ENCODE assay signal across 1 cellular context in the genomic region with DNA sequence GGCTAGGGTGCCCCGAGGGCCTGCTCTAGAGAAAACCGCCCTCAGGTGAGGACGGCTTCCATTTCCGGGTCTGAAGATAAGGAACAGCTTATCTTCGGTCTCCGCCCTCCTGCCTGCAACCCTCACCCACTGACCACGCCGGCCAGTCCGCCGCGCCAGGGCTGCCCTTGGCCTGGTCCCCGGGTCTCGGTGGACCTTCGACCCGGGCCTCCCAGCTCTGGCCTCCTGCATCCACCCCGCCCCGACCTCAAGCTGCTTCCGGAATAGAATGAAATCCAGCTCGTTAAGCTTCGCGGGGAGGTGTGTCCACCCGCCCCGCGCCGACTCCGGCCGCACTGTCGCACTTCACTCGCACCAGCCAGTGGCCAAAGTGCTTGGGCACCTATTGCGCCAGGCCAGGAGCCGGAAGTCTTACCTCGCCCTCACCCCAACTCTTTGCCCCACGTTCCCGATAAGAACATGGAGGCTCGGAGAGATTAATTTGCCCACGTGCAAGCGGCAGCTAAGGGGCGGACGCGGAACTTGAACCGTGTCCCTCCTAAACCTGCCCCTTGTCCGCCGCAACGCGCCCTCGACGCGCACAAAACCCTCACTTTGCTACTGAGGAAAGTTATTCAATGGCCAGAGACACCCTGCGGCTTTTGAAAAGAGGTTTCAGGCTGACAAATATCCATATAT.
TF ChIP-seq lines count a peak whose summit lies in the region.

No MANE protein-coding gene starts in this region.

TF ChIP-seq in HepG2, 621 proteins besides CTCF, POLR2A, EP300 and RAD21 (continued from another document and continues in another):
- TF ChIP-seq, protein P1, sequence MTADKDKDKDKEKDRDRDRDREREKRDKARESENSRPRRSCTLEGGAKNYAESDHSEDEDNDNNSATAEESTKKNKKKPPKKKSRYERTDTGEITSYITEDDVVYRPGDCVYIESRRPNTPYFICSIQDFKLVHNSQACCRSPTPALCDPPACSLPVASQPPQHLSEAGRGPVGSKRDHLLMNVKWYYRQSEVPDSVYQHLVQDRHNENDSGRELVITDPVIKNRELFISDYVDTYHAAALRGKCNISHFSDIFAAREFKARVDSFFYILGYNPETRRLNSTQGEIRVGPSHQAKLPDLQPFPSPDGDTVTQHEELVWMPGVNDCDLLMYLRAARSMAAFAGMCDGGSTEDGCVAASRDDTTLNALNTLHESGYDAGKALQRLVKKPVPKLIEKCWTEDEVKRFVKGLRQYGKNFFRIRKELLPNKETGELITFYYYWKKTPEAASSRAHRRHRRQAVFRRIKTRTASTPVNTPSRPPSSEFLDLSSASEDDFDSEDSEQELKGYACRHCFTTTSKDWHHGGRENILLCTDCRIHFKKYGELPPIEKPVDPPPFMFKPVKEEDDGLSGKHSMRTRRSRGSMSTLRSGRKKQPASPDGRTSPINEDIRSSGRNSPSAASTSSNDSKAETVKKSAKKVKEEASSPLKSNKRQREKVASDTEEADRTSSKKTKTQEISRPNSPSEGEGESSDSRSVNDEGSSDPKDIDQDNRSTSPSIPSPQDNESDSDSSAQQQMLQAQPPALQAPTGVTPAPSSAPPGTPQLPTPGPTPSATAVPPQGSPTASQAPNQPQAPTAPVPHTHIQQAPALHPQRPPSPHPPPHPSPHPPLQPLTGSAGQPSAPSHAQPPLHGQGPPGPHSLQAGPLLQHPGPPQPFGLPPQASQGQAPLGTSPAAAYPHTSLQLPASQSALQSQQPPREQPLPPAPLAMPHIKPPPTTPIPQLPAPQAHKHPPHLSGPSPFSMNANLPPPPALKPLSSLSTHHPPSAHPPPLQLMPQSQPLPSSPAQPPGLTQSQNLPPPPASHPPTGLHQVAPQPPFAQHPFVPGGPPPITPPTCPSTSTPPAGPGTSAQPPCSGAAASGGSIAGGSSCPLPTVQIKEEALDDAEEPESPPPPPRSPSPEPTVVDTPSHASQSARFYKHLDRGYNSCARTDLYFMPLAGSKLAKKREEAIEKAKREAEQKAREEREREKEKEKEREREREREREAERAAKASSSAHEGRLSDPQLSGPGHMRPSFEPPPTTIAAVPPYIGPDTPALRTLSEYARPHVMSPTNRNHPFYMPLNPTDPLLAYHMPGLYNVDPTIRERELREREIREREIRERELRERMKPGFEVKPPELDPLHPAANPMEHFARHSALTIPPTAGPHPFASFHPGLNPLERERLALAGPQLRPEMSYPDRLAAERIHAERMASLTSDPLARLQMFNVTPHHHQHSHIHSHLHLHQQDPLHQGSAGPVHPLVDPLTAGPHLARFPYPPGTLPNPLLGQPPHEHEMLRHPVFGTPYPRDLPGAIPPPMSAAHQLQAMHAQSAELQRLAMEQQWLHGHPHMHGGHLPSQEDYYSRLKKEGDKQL (CRISPR knock-in tag; IDR thresholded peaks at IDR 0.05; ENCODE audit: low read depth) = peak; percentile 74; the same call in 1 of the 2 replicates
- TF ChIP-seq PRDM15 (CRISPR knock-in tag; IDR thresholded peaks at IDR 0.05) (peak; percentile 39), TBX3 (IDR thresholded peaks at IDR 0.05; ENCODE audit: borderline replicate concordance) (peak; percentile 52; the same call in 1 of the 2 replicates), ZNF546 (CRISPR knock-in tag; conservative IDR thresholded peaks at IDR 0.05) (0 out of 2 replicates have a peak, but pooled peaks have one; percentile 46), ZNF749 (CRISPR knock-in tag; IDR thresholded peaks at IDR 0.05; ENCODE audit: borderline replicate concordance) (no peak; the same call in 1 of the 2 replicates), HIVEP1 (CRISPR knock-in tag; IDR thresholded peaks at IDR 0.05) (peak; percentile 92), NKX3-1 (CRISPR knock-in tag; IDR thresholded peaks at IDR 0.05) (no peak; the same call in 1 of the 2 replicates), ZNF747 (CRISPR knock-in tag; IDR thresholded peaks at IDR 0.05; ENCODE audit: borderline replicate concordance) (peak; percentile 59), TRAFD1 (CRISPR knock-in tag; IDR thresholded peaks at IDR 0.05; ENCODE audit: borderline replicate concordance) (peak; percentile 79; the same call in 1 of the 2 replicates), SP4 (CRISPR knock-in tag; IDR thresholded peaks at IDR 0.05) (peak; percentile 73), RCOR2 (CRISPR knock-in tag; IDR thresholded peaks at IDR 0.05) (peak; percentile 76; the same call in 1 of the 2 replicates), THRA (CRISPR knock-in tag; IDR thresholded peaks at IDR 0.05; ENCODE audit: borderline replicate concordance) (peak; percentile 88; the same call in 1 of the 2 replicates), SNRNP70 (IDR thresholded peaks at IDR 0.05; ENCODE audit: low read depth, low read length) (no peak), ZNF160 (CRISPR knock-in tag; IDR thresholded peaks at IDR 0.05) (no peak; the same call in 1 of the 2 replicates), SYNCRIP (IDR thresholded peaks at IDR 0.05; ENCODE audit: insufficient read depth, low read depth, low read length) (no peak), MIXL1 (CRISPR knock-in tag; IDR thresholded peaks at IDR 0.05) (peak; percentile 68; the same call in 1 of the 2 replicates), FOSL1 (CRISPR knock-in tag; IDR thresholded peaks at IDR 0.05; ENCODE audit: borderline replicate concordance) (no peak; the same call in 1 of the 2 replicates), IRF9 (CRISPR knock-in tag; IDR thresholded peaks at IDR 0.05; ENCODE audit: borderline replicate concordance) (peak; percentile 87; the same call in 1 of the 2 replicates), NR3C1 (CRISPR knock-in tag; IDR thresholded peaks at IDR 0.05) (no peak), NAIF1 (CRISPR knock-in tag; IDR thresholded peaks at IDR 0.05; ENCODE audit: borderline replicate concordance) (peak; percentile 90)
- TF ChIP-seq, protein P2, sequence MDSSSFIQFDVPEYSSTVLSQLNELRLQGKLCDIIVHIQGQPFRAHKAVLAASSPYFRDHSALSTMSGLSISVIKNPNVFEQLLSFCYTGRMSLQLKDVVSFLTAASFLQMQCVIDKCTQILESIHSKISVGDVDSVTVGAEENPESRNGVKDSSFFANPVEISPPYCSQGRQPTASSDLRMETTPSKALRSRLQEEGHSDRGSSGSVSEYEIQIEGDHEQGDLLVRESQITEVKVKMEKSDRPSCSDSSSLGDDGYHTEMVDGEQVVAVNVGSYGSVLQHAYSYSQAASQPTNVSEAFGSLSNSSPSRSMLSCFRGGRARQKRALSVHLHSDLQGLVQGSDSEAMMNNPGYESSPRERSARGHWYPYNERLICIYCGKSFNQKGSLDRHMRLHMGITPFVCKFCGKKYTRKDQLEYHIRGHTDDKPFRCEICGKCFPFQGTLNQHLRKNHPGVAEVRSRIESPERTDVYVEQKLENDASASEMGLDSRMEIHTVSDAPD (CRISPR knock-in tag; IDR thresholded peaks at IDR 0.05) = no peak
- TF ChIP-seq, protein P3, sequence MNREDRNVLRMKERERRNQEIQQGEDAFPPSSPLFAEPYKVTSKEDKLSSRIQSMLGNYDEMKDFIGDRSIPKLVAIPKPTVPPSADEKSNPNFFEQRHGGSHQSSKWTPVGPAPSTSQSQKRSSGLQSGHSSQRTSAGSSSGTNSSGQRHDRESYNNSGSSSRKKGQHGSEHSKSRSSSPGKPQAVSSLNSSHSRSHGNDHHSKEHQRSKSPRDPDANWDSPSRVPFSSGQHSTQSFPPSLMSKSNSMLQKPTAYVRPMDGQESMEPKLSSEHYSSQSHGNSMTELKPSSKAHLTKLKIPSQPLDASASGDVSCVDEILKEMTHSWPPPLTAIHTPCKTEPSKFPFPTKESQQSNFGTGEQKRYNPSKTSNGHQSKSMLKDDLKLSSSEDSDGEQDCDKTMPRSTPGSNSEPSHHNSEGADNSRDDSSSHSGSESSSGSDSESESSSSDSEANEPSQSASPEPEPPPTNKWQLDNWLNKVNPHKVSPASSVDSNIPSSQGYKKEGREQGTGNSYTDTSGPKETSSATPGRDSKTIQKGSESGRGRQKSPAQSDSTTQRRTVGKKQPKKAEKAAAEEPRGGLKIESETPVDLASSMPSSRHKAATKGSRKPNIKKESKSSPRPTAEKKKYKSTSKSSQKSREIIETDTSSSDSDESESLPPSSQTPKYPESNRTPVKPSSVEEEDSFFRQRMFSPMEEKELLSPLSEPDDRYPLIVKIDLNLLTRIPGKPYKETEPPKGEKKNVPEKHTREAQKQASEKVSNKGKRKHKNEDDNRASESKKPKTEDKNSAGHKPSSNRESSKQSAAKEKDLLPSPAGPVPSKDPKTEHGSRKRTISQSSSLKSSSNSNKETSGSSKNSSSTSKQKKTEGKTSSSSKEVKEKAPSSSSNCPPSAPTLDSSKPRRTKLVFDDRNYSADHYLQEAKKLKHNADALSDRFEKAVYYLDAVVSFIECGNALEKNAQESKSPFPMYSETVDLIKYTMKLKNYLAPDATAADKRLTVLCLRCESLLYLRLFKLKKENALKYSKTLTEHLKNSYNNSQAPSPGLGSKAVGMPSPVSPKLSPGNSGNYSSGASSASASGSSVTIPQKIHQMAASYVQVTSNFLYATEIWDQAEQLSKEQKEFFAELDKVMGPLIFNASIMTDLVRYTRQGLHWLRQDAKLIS (CRISPR knock-in tag; IDR thresholded peaks at IDR 0.05) = no peak
- TF ChIP-seq, protein P4, sequence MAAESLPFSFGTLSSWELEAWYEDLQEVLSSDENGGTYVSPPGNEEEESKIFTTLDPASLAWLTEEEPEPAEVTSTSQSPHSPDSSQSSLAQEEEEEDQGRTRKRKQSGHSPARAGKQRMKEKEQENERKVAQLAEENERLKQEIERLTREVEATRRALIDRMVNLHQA (CRISPR knock-in tag; IDR thresholded peaks at IDR 0.05) = no peak
